In genomic region chr1:1748686-1749321, GRCh38 we compare ENCODE assay signal across 1 cellular context.
TF ChIP-seq lines count a peak whose summit lies in the region.

No MANE protein-coding gene starts in this region.

TF ChIP-seq in K562, 482 proteins besides CTCF, POLR2A, EP300 and RAD21:
- TF ChIP-seq E2F5 (CRISPR knock-in tag; IDR thresholded peaks at IDR 0.05): no peak
- no peak for TF ChIP-seq PHTF2 (CRISPR knock-in tag; IDR thresholded peaks at IDR 0.05)
- TF ChIP-seq CEBPG (CRISPR knock-in tag; IDR thresholded peaks at IDR 0.05): 0 out of 2 replicates have a peak, but pooled peaks have one; percentile 26
- no peak for TF ChIP-seq CEBPG (tag; conservative IDR thresholded peaks at IDR 0.05 in 1 of 2, IDR thresholded peaks at IDR 0.05 in 1 of 2)
- TF ChIP-seq POLR2AphosphoS2 (IDR thresholded peaks at IDR 0.05; ENCODE audit: low read length): no peak
- peak; percentile 38; the same call in 1 of the 2 replicates for TF ChIP-seq RBFOX2 (IDR thresholded peaks at IDR 0.05; ENCODE audit: low read depth, low read length)
- TF ChIP-seq RCOR1 (IDR thresholded peaks at IDR 0.05; ENCODE audit: borderline replicate concordance in 1 of 2, low read depth in 2 of 2, low read length in 2 of 2): 0 out of 4 replicates have a peak, but pooled peaks of 1 of the 2 experiments have one; percentile 29
- TF ChIP-seq CBFB (CRISPR knock-in tag; IDR thresholded peaks at IDR 0.05): no peak
- no peak for TF ChIP-seq KAT8 (IDR thresholded peaks at IDR 0.05; ENCODE audit: low read depth)
- peak; percentile 30; the same call in 1 of the 2 replicates for TF ChIP-seq CTBP1 (IDR thresholded peaks at IDR 0.05; ENCODE audit: borderline replicate concordance)
- peak; percentile 77 for TF ChIP-seq CEBPB (tag; IDR thresholded peaks at IDR 0.05)
- TF ChIP-seq TRIM24 (IDR thresholded peaks at IDR 0.05): no peak
- TF ChIP-seq ZFX (CRISPR knock-in tag; IDR thresholded peaks at IDR 0.05): 0 out of 2 replicates have a peak, but pooled peaks have one; percentile 22
- TF ChIP-seq PRMT5 (CRISPR knock-in tag; IDR thresholded peaks at IDR 0.05): no peak
- TF ChIP-seq ZNF507 (tag; conservative IDR thresholded peaks at IDR 0.05): no peak
- TF ChIP-seq POU5F1 (IDR thresholded peaks at IDR 0.05; ENCODE audit: borderline replicate concordance, low read depth, low read length, partially characterized antibody): no peak
- TF ChIP-seq ETV6 (IDR thresholded peaks at IDR 0.05; ENCODE audit: borderline replicate concordance in 1 of 2, low read depth in 2 of 2, low read length in 1 of 2): no peak
- no peak for TF ChIP-seq ETV6 (CRISPR knock-in tag; IDR thresholded peaks at IDR 0.05; ENCODE audit: borderline replicate concordance)
- peak; percentile 51 for TF ChIP-seq ELF1 (tag; IDR thresholded peaks at IDR 0.05)
- no peak for TF ChIP-seq RBM14 (IDR thresholded peaks at IDR 0.05; ENCODE audit: borderline replicate concordance, insufficient read depth, low read depth, low read length)
- TF ChIP-seq HIVEP1 (CRISPR knock-in tag; IDR thresholded peaks at IDR 0.05): no peak
- TF ChIP-seq PKNOX1 (IDR thresholded peaks at IDR 0.05): peak; percentile 45; the same call in 1 of the 2 replicates
- no peak for TF ChIP-seq ZNF445 (CRISPR knock-in tag; IDR thresholded peaks at IDR 0.05; ENCODE audit: low read depth)
- no peak for TF ChIP-seq ZHX1 (conservative IDR thresholded peaks at IDR 0.05; ENCODE audit: low read length)
- no peak for TF ChIP-seq POLR3A (IDR thresholded peaks at IDR 0.05; ENCODE audit: borderline replicate concordance, extremely low read depth, insufficient read depth, insufficient read length)
- TF ChIP-seq TAF9B (IDR thresholded peaks at IDR 0.05; ENCODE audit: partially characterized antibody): no peak
- TF ChIP-seq ELF2 (CRISPR knock-in tag; IDR thresholded peaks at IDR 0.05): no peak
- no peak for TF ChIP-seq HNRNPH1 (optimal IDR thresholded peaks at IDR 0.05; ENCODE audit: low read depth, low read length)
- TF ChIP-seq MAFK (IDR thresholded peaks at IDR 0.05; ENCODE audit: low read length): no peak
- no peak for TF ChIP-seq ZNF253 (CRISPR knock-in tag; conservative IDR thresholded peaks at IDR 0.05)
- no peak for TF ChIP-seq ZNF212 (CRISPR knock-in tag; IDR thresholded peaks at IDR 0.05)
- no peak for TF ChIP-seq CHD2 (IDR thresholded peaks at IDR 0.05; ENCODE audit: low read depth, low read length)
- no peak for TF ChIP-seq YY1 (IDR thresholded peaks at IDR 0.05; ENCODE audit: borderline replicate concordance in 1 of 3, control insufficient read depth in 1 of 3, extremely low read depth in 1 of 3, insufficient read depth in 3 of 3, insufficient read length in 1 of 3, insufficient replicate concordance in 2 of 3, low read depth in 1 of 3, low read length in 2 of 3)
- no peak for TF ChIP-seq HDAC3 (IDR thresholded peaks at IDR 0.05; ENCODE audit: borderline replicate concordance, partially characterized antibody)
- TF ChIP-seq MAFF (IDR thresholded peaks at IDR 0.05; ENCODE audit: low read length): no peak
- no peak for TF ChIP-seq MXI1 (IDR thresholded peaks at IDR 0.05; ENCODE audit: low read depth, low read length)
- TF ChIP-seq ZBTB43 (CRISPR knock-in tag; IDR thresholded peaks at IDR 0.05): no peak
- no peak for TF ChIP-seq ZNF347 (CRISPR knock-in tag; IDR thresholded peaks at IDR 0.05; ENCODE audit: low read depth)
- TF ChIP-seq FOXP1 (CRISPR knock-in tag; IDR thresholded peaks at IDR 0.05): no peak
- 0 out of 2 replicates have a peak, but pooled peaks have one; percentile 16 for TF ChIP-seq BCOR (IDR thresholded peaks at IDR 0.05)
- no peak for TF ChIP-seq XRCC3 (IDR thresholded peaks at IDR 0.05)
- peak; percentile 48 for TF ChIP-seq POLR2G (IDR thresholded peaks at IDR 0.05; ENCODE audit: low read depth, low read length)
- TF ChIP-seq ZNF717 (CRISPR knock-in tag; IDR thresholded peaks at IDR 0.05): no peak
- no peak for TF ChIP-seq NFRKB (IDR thresholded peaks at IDR 0.05; ENCODE audit: low read depth)
- no peak for TF ChIP-seq ZBTB2 (IDR thresholded peaks at IDR 0.05)
- TF ChIP-seq FOXO4 (CRISPR knock-in tag; IDR thresholded peaks at IDR 0.05): no peak
- TF ChIP-seq LARP7 (IDR thresholded peaks at IDR 0.05): no peak
- TF ChIP-seq EGR1 (conservative IDR thresholded peaks at IDR 0.05): peak; percentile 56
- TF ChIP-seq CBX2 (IDR thresholded peaks at IDR 0.05; ENCODE audit: insufficient read depth, low read length, poor library complexity, severe bottlenecking): no peak
- no peak for TF ChIP-seq ZNF511 (CRISPR knock-in tag; IDR thresholded peaks at IDR 0.05)
- TF ChIP-seq ZBTB40 (IDR thresholded peaks at IDR 0.05): no peak
- no peak for TF ChIP-seq ZBTB40 (CRISPR knock-in tag; IDR thresholded peaks at IDR 0.05)
- TF ChIP-seq MCM7 (IDR thresholded peaks at IDR 0.05): no peak
- TF ChIP-seq ZNF232 (CRISPR knock-in tag; IDR thresholded peaks at IDR 0.05): no peak
TF ChIP-seq in K562: peak in this region for 11.
